In the genomic region with DNA sequence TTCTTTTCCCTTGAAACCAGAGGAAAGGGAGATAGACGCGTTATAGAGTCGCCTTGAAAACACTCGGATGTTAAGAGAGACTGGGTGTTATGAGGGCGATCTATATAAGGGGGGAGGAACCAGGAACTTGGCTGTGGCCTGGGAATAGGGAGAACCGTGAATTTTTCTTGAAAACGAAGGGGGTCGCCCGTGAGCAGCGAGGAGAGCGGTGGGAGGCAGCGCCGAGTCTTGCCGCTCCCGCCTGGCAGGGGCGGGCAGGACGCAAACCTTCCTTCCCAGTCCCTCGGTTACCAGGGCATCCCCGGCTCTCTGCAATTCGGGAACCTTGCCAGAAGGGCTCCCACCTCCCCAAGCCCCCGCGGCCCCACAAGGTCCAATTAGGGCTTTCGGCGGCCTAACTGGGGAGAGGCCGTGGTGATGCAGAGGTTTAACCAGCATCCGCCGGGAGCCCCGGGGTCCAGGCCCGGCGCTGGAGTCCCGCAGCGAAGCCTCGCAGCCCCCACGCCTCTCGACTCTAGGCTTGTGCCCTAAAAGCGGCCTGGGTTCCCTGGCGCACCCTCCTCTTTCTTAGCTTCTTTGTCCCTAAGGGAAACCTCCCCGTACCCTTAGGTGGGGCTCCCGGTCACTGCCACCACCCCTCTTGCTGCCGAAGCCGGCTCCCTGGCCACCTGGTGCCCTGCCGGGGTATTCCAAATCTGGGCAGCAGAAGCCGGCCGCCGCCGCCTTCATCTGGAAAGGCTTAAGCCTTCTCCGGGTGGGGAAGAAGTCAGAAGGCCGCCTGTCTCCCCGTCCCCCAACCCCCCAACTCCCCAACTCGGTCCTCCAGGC, we compare ENCODE assay signal across 8 cellular contexts. TPM values are rescaled to one million over a fixed set of nuclear protein-coding genes. Genes with fewer than 3 reads are reported as not detected.
DNase-seq lines count a peak whose midpoint lies in the region; ATAC-seq and TF ChIP-seq lines count a peak whose summit lies in the region.

No MANE protein-coding gene starts in this region.

- H3K27me3 Mint-ChIP-seq in MCF 10A (ENCODE audit: insufficient read depth, unreplicated experiment), result no peaks in the 10 kb centered on the region

- BruUV-seq in MCF 10A (replicated peaks; lab: Mats Ljungman, UMichigan), result no TSS peak

- TF ChIP-seq CTCF in GM12865 (IDR thresholded peaks at IDR 0.05; ENCODE audit: insufficient read depth, low read depth, low read length, missing control alignments) (peak; percentile 29), MCF 10A (IDR thresholded peaks at IDR 0.05; ENCODE audit: unreplicated experiment) (peak; percentile 30)

- CTCF ChIA-PET in MCF 10A (lab: Yijun Ruan, JAX), result interaction anchor here (0.6 to 3.0 kb wide), 6 partner anchors 18 to 408 kb away, joined by 3 to 19 read pairs (median 3); no protein-coding TSS in a partner anchor

- no peaks in the 10 kb centered on the region for H3K36me3 Mint-ChIP-seq in MCF 10A (ENCODE audit: insufficient read depth, unreplicated experiment)

- peak overlapping the region; percentile 71 for H3K4me3 ChIP-seq in GM12865 (ENCODE audit: low read depth, low read length)
- peak overlapping the region; percentile 45 for H3K4me3 ChIP-seq in iPS-11a (ENCODE audit: low read depth, low read length)

- H3K27ac Mint-ChIP-seq in MCF 10A (ENCODE audit: low read depth, unreplicated experiment), result no peak overlapping the region

- intact Hi-C loops in MCF 10A (cut with micrococcal nuclease), result loop anchor here (1.0 to 5.0 kb wide), 3 partner anchors 75 to 275 kb away; no protein-coding TSS in a partner anchor
- intact Hi-C loops in sciatic nerve (cut with DNase I), result no loop called here

- DNase-seq in A172 (ENCODE audit: low spot score) (peak; percentile 73), GM12865 (ENCODE audit: low read depth) (peak; percentile 68), NCI-H524 (lab: John Stamatoyannopoulos, UW) (peak; percentile 70 to 85), MCF 10A (ENCODE audit: unreplicated experiment) (peak; percentile 71), sciatic nerve (ENCODE audit: low spot score) (peak; percentile 84)

- no peaks in the 10 kb centered on the region for H3K4me1 Mint-ChIP-seq in MCF 10A (ENCODE audit: insufficient read depth, unreplicated experiment)

- no peak overlapping the region for H3K4me3 Mint-ChIP-seq in MCF 10A (ENCODE audit: unreplicated experiment)

- peak; percentile 15 for ATAC-seq in HG03066 (IDR thresholded peaks at IDR 0.05; ENCODE audit: low read depth, unreplicated experiment)
- ATAC-seq in sciatic nerve, result peak; percentile 90
- no peak for ATAC-seq in HG03469 (IDR thresholded peaks at IDR 0.05; ENCODE audit: unreplicated experiment)

- POLR2A ChIA-PET in MCF 10A (lab: Yijun Ruan, JAX), result interaction anchor here (0.7 to 3.6 kb wide), 3 partner anchors 13 to 374 kb away, joined by 3 to 28 read pairs (median 4); no protein-coding TSS in a partner anchor

- no peaks in the 10 kb centered on the region for H3K9me3 Mint-ChIP-seq in MCF 10A (ENCODE audit: unreplicated experiment)

RNA-seq across cellular contexts. Expression of gene FHOD3, which starts 0.7 kb away (rescaled TPM):
- 13.0 and 19.3 TPM in 2 replicates for total RNA-seq in A172 (2014; rRNA removed; shearing (Covaris generic))
- total RNA-seq in MCF 10A (2022) (5.0 and 5.3 TPM in 2 replicates), sciatic nerve (33.3 TPM)
